Comparison of ENCODE assay signal across 1 cellular context in the genomic region with DNA sequence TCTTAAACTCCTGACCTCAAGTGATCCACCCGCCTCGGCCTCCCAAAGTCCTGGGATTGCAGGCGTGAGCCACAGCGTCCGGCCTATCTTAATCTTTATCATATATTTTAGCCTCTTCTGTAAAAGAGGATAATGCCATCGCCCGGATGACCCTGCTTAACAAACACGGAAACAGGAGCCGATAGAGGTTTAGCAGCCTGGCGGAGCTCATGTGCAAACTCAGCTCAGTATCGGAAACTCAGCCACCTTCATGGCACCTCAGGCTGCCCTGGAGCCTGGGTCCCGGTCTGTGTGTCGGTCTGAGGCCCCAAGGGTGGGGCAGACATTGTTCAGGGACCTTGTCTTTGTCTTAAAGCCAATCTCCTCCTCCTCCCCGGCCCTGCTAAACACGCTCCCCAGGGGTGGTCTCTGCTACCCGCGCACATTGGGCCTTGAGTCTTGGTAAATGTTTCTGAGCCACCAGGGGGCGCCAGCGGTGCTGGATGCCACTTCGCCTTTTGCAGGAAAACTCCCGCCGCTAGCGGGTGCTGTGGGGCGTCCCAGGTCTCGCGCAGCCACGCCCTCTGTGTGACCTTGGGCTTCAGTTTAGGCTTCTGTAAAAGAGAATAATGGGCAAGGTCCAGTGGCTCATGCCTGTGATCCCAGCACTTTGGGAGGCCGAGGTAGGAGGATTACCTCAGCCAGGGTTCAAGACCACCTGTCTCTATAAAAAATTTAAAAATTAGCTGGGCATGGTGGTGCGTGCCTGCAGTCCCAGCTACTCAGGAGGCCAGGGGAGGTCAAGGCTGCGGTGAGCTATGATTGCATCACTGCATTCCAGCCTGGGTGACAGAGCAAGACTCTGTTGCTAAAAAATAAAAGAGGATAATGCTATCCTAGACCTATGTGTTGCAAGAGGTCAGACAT.
TF ChIP-seq lines count a peak whose summit lies in the region.

No MANE protein-coding gene starts in this region.

TF ChIP-seq in HepG2, 621 proteins besides CTCF, POLR2A, EP300 and RAD21 (continues in another document):
- peak; percentile 77; the same call in 1 of the 2 replicates for TF ChIP-seq ZNF788 (CRISPR knock-in tag; IDR thresholded peaks at IDR 0.05; ENCODE audit: borderline replicate concordance)
- no peak for TF ChIP-seq PREB (CRISPR knock-in tag; IDR thresholded peaks at IDR 0.05)
- TF ChIP-seq, protein P1, sequence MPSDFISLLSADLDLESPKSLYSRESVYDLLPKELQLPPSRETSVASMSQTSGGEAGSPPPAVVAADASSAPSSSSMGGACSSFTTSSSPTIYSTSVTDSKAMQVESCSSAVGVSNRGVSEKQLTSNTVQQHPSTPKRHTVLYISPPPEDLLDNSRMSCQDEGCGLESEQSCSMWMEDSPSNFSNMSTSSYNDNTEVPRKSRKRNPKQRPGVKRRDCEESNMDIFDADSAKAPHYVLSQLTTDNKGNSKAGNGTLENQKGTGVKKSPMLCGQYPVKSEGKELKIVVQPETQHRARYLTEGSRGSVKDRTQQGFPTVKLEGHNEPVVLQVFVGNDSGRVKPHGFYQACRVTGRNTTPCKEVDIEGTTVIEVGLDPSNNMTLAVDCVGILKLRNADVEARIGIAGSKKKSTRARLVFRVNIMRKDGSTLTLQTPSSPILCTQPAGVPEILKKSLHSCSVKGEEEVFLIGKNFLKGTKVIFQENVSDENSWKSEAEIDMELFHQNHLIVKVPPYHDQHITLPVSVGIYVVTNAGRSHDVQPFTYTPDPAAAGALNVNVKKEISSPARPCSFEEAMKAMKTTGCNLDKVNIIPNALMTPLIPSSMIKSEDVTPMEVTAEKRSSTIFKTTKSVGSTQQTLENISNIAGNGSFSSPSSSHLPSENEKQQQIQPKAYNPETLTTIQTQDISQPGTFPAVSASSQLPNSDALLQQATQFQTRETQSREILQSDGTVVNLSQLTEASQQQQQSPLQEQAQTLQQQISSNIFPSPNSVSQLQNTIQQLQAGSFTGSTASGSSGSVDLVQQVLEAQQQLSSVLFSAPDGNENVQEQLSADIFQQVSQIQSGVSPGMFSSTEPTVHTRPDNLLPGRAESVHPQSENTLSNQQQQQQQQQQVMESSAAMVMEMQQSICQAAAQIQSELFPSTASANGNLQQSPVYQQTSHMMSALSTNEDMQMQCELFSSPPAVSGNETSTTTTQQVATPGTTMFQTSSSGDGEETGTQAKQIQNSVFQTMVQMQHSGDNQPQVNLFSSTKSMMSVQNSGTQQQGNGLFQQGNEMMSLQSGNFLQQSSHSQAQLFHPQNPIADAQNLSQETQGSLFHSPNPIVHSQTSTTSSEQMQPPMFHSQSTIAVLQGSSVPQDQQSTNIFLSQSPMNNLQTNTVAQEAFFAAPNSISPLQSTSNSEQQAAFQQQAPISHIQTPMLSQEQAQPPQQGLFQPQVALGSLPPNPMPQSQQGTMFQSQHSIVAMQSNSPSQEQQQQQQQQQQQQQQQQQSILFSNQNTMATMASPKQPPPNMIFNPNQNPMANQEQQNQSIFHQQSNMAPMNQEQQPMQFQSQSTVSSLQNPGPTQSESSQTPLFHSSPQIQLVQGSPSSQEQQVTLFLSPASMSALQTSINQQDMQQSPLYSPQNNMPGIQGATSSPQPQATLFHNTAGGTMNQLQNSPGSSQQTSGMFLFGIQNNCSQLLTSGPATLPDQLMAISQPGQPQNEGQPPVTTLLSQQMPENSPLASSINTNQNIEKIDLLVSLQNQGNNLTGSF (CRISPR knock-in tag; IDR thresholded peaks at IDR 0.05) = 0 out of 2 replicates have a peak, but pooled peaks have one; percentile 48
- no peak for TF ChIP-seq ZNF558 (CRISPR knock-in tag; IDR thresholded peaks at IDR 0.05; ENCODE audit: borderline replicate concordance)
- peak; percentile 75; the same call in 1 of the 2 replicates for TF ChIP-seq TGIF2 (CRISPR knock-in tag; IDR thresholded peaks at IDR 0.05)
- TF ChIP-seq ZBTB8A (CRISPR knock-in tag; IDR thresholded peaks at IDR 0.05; ENCODE audit: borderline replicate concordance, low read depth) = no peak
- peak; percentile 98 for TF ChIP-seq CEBPG (CRISPR knock-in tag; IDR thresholded peaks at IDR 0.05)
- TF ChIP-seq, protein P2, sequence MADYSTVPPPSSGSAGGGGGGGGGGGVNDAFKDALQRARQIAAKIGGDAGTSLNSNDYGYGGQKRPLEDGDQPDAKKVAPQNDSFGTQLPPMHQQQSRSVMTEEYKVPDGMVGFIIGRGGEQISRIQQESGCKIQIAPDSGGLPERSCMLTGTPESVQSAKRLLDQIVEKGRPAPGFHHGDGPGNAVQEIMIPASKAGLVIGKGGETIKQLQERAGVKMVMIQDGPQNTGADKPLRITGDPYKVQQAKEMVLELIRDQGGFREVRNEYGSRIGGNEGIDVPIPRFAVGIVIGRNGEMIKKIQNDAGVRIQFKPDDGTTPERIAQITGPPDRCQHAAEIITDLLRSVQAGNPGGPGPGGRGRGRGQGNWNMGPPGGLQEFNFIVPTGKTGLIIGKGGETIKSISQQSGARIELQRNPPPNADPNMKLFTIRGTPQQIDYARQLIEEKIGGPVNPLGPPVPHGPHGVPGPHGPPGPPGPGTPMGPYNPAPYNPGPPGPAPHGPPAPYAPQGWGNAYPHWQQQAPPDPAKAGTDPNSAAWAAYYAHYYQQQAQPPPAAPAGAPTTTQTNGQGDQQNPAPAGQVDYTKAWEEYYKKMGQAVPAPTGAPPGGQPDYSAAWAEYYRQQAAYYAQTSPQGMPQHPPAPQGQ (CRISPR knock-in tag; IDR thresholded peaks at IDR 0.05; ENCODE audit: borderline replicate concordance) = no peak
- no peak for TF ChIP-seq FOXC1 (CRISPR knock-in tag; IDR thresholded peaks at IDR 0.05; ENCODE audit: borderline replicate concordance)
- no peak for TF ChIP-seq MED8 (CRISPR knock-in tag; IDR thresholded peaks at IDR 0.05; ENCODE audit: insufficient replicate concordance)
- TF ChIP-seq TFE3 (CRISPR knock-in tag; IDR thresholded peaks at IDR 0.05) = peak; percentile 34; the same call in 1 of the 2 replicates
- TF ChIP-seq, protein P3, sequence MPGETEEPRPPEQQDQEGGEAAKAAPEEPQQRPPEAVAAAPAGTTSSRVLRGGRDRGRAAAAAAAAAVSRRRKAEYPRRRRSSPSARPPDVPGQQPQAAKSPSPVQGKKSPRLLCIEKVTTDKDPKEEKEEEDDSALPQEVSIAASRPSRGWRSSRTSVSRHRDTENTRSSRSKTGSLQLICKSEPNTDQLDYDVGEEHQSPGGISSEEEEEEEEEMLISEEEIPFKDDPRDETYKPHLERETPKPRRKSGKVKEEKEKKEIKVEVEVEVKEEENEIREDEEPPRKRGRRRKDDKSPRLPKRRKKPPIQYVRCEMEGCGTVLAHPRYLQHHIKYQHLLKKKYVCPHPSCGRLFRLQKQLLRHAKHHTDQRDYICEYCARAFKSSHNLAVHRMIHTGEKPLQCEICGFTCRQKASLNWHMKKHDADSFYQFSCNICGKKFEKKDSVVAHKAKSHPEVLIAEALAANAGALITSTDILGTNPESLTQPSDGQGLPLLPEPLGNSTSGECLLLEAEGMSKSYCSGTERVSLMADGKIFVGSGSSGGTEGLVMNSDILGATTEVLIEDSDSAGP (CRISPR knock-in tag; IDR thresholded peaks at IDR 0.05; ENCODE audit: borderline replicate concordance) = peak; percentile 94
- no peak for TF ChIP-seq ZNF17 (CRISPR knock-in tag; IDR thresholded peaks at IDR 0.05)
- TF ChIP-seq ZNF354B (CRISPR knock-in tag; IDR thresholded peaks at IDR 0.05) = no peak
- TF ChIP-seq, protein P4, sequence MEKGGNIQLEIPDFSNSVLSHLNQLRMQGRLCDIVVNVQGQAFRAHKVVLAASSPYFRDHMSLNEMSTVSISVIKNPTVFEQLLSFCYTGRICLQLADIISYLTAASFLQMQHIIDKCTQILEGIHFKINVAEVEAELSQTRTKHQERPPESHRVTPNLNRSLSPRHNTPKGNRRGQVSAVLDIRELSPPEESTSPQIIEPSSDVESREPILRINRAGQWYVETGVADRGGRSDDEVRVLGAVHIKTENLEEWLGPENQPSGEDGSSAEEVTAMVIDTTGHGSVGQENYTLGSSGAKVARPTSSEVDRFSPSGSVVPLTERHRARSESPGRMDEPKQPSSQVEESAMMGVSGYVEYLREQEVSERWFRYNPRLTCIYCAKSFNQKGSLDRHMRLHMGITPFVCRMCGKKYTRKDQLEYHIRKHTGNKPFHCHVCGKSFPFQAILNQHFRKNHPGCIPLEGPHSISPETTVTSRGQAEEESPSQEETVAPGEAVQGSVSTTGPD (CRISPR knock-in tag; IDR thresholded peaks at IDR 0.05) = no peak
- TF ChIP-seq RELA (CRISPR knock-in tag; IDR thresholded peaks at IDR 0.05) = no peak
- peak; percentile 31; the same call in 1 of the 2 replicates for TF ChIP-seq ELF3 (CRISPR knock-in tag; IDR thresholded peaks at IDR 0.05)
- no peak for TF ChIP-seq CBX2 (IDR thresholded peaks at IDR 0.05; ENCODE audit: low read depth, low read length)
- TF ChIP-seq CBX2 (CRISPR knock-in tag; IDR thresholded peaks at IDR 0.05; ENCODE audit: low read depth) = no peak
- no peak for TF ChIP-seq HNRNPK (IDR thresholded peaks at IDR 0.05; ENCODE audit: low read depth, low read length, poor library complexity, severe bottlenecking)
- TF ChIP-seq, protein P5, sequence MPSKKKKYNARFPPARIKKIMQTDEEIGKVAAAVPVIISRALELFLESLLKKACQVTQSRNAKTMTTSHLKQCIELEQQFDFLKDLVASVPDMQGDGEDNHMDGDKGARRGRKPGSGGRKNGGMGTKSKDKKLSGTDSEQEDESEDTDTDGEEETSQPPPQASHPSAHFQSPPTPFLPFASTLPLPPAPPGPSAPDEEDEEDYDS (CRISPR knock-in tag; IDR thresholded peaks at IDR 0.05) = no peak
- TF ChIP-seq FOSL2 (CRISPR knock-in tag; IDR thresholded peaks at IDR 0.05) = peak; percentile 88
- TF ChIP-seq, protein P6, sequence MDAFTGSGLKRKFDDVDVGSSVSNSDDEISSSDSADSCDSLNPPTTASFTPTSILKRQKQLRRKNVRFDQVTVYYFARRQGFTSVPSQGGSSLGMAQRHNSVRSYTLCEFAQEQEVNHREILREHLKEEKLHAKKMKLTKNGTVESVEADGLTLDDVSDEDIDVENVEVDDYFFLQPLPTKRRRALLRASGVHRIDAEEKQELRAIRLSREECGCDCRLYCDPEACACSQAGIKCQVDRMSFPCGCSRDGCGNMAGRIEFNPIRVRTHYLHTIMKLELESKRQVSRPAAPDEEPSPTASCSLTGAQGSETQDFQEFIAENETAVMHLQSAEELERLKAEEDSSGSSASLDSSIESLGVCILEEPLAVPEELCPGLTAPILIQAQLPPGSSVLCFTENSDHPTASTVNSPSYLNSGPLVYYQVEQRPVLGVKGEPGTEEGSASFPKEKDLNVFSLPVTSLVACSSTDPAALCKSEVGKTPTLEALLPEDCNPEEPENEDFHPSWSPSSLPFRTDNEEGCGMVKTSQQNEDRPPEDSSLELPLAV (CRISPR knock-in tag; conservative IDR thresholded peaks at IDR 0.05; ENCODE audit: low read depth) = no peak
- TF ChIP-seq ZNF562 (CRISPR knock-in tag; IDR thresholded peaks at IDR 0.05; ENCODE audit: borderline replicate concordance) = no peak
- no peak for TF ChIP-seq ZNF432 (CRISPR knock-in tag; IDR thresholded peaks at IDR 0.05; ENCODE audit: borderline replicate concordance)
- TF ChIP-seq ZBTB42 (CRISPR knock-in tag; IDR thresholded peaks at IDR 0.05) = no peak
- TF ChIP-seq MIER3 (CRISPR knock-in tag; IDR thresholded peaks at IDR 0.05; ENCODE audit: borderline replicate concordance) = peak; percentile 59; the same call in 1 of the 2 replicates
- peak; percentile 63; the same call in 1 of the 2 replicates for TF ChIP-seq ZNF839 (CRISPR knock-in tag; IDR thresholded peaks at IDR 0.05; ENCODE audit: borderline replicate concordance)
- TF ChIP-seq POGZ (CRISPR knock-in tag; IDR thresholded peaks at IDR 0.05) = peak; percentile 91
- peak; percentile 94 for TF ChIP-seq ESRRA (CRISPR knock-in tag; IDR thresholded peaks at IDR 0.05; ENCODE audit: low read depth)
- no peak for TF ChIP-seq ATF5 (CRISPR knock-in tag; IDR thresholded peaks at IDR 0.05; ENCODE audit: low read depth)
- TF ChIP-seq ZNF260 (CRISPR knock-in tag; IDR thresholded peaks at IDR 0.05; ENCODE audit: borderline replicate concordance, low read depth) = no peak
